8 cellular contexts compared by ENCODE assay signal in the genomic region with DNA sequence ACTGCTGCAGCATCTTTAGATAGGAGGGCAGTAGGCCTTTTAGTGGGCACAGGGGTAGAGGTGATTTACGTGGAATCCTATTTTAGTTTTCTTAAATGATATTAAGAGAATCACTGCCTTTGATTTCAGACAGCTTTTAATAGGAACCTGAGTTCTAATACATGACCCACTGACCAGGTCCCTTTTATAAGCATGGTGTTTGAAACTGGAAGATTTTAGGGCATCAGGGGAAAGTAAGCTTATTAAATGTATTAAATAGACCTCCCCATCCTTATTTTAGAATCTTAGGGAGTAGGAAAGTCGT. TPM values are rescaled to one million over a fixed set of nuclear protein-coding genes. Genes with fewer than 3 reads are reported as not detected.
DNase-seq lines count a peak whose midpoint lies in the region; ATAC-seq, FAIRE-seq and TF ChIP-seq lines count a peak whose summit lies in the region.

No MANE protein-coding gene starts in this region.

- H3K9me2 ChIP-seq in OCI-LY7 (ENCODE audit: insufficient read depth, low read length): no peaks in the 10 kb centered on the region

- H3K27ac ChIP-seq in OCI-LY7 (ENCODE audit: low read depth, low read length, poor library complexity, severe bottlenecking) (peak overlapping the region; percentile 64), endothelial cell of umbilical vein (ENCODE audit: insufficient read depth, low read depth, low read length) (no peak overlapping the region), neutrophil (peak overlapping the region; percentile 99)

- H3K4me2 ChIP-seq in OCI-LY7 (ENCODE audit: low read length) (peak overlapping the region; percentile 89), endothelial cell of umbilical vein (ENCODE audit: insufficient read depth, low read length) (peak overlapping the region; percentile 94)

- H3K79me2 ChIP-seq in OCI-LY7 (ENCODE audit: insufficient read depth, low read depth, low read length) (peaks cover 47% of the 10 kb centered on the region), endothelial cell of umbilical vein (ENCODE audit: control insufficient read depth, insufficient read depth, low read length) (peaks cover 59% of the 10 kb centered on the region)

- H3K9me3 Mint-ChIP-seq in CD14-positive monocyte: no peaks in the 10 kb centered on the region

- H3K4me1 ChIP-seq in OCI-LY7 (ENCODE audit: insufficient read depth, low read length, poor library complexity, severe bottlenecking) (peaks cover 24% of the 10 kb centered on the region), endothelial cell of umbilical vein (ENCODE audit: control insufficient read depth, extremely low read depth, insufficient read depth, low read length) (peaks cover 22% of the 10 kb centered on the region), neutrophil (ENCODE audit: control insufficient read depth in 1 of 2, insufficient read depth in 1 of 2, low read depth in 1 of 2, low read length in 1 of 2) (peaks cover 51 to 69% of the 10 kb centered on the region in 2 experiments)

- H3K36me3 Mint-ChIP-seq in CD14-positive monocyte: peaks cover 21 to 32% of the 10 kb centered on the region in 2 donors

- BruUV-seq in OCI-LY7 (replicated peaks; lab: Mats Ljungman, UMichigan): TSS peak; percentile 77
- BruUV-seq in endothelial cell of umbilical vein (replicated peaks; lab: Mats Ljungman, UMichigan): TSS peak; percentile 22

- H3K9ac ChIP-seq in endothelial cell of umbilical vein (replicated peaks; ENCODE audit: extremely low read depth, insufficient read depth, low read length): peak overlapping the region; percentile 59

- peak overlapping the region; percentile 89 to 99 (median 96) for H3K27ac Mint-ChIP-seq in CD14-positive monocyte

- peak overlapping the region; percentile 88 for H3K4me3 ChIP-seq in OCI-LY7 (ENCODE audit: low read depth, low read length, poor library complexity, severe bottlenecking)
- peak overlapping the region; percentile 28 to 100 (median 95) for H3K4me3 ChIP-seq in endothelial cell of umbilical vein (replicated peaks in 1 of 3; ENCODE audit: insufficient read depth in 1 of 3, low read depth in 1 of 3, low read length in 3 of 3)
- H3K4me3 ChIP-seq in neutrophil (ENCODE audit: low read depth in 1 of 2, low read length in 1 of 2): peak overlapping the region; percentile 96 to 99

- H3K27me3 ChIP-seq in endothelial cell of umbilical vein (ENCODE audit: control insufficient read depth in 2 of 2, insufficient read depth in 2 of 2, low read length in 2 of 2) (no peaks in the 10 kb centered on the region), neutrophil (no peaks in the 10 kb centered on the region)

- H3K36me3 ChIP-seq in OCI-LY7 (ENCODE audit: insufficient read depth, low read length) (peaks cover 42% of the 10 kb centered on the region), endothelial cell of umbilical vein (ENCODE audit: control insufficient read depth in 2 of 2, extremely low read depth in 1 of 2, insufficient read depth in 2 of 2, low read length in 2 of 2) (peaks cover 6 to 7% of the 10 kb centered on the region in 2 experiments), neutrophil (peaks cover 40% of the 10 kb centered on the region)

- peak; percentile 42 for TF ChIP-seq POLR2A in endothelial cell of umbilical vein (IDR thresholded peaks at IDR 0.05; ENCODE audit: low read depth, low read length)

- TF ChIP-seq CTCF in CD14-positive monocyte (IDR thresholded peaks at IDR 0.05): no peak
- no peak for TF ChIP-seq CTCF in OCI-LY7 (conservative IDR thresholded peaks at IDR 0.05; ENCODE audit: low read length)
- TF ChIP-seq CTCF in endothelial cell of umbilical vein (IDR thresholded peaks at IDR 0.05; ENCODE audit: extremely low read depth in 1 of 2, insufficient read depth in 1 of 2, low read depth in 1 of 2, low read length in 2 of 2): no peak
- TF ChIP-seq CTCF in neutrophil (IDR thresholded peaks at IDR 0.05): no peak

- intact Hi-C loops in CD14-positive monocyte (cut with micrococcal nuclease): loop anchor here in 1 of 2 donors (5.0 kb wide), 1 partner anchor 34 kb away; no protein-coding TSS in a partner anchor
- intact Hi-C loops in OCI-LY7 (cut with micrococcal nuclease; ENCODE audit: unreplicated experiment): loop anchor here (1.0 kb wide), 1 partner anchor 16 kb away; no protein-coding TSS in a partner anchor
- intact Hi-C loops in endothelial cell of umbilical vein (cut with micrococcal nuclease): no loop called here

- no peaks in the 10 kb centered on the region for H3K9me1 ChIP-seq in endothelial cell of umbilical vein (replicated peaks; ENCODE audit: control insufficient read depth, extremely low read depth, insufficient read depth, low read length)

- peak overlapping the region; percentile 99 to 100 for H3K4me3 Mint-ChIP-seq in CD14-positive monocyte

- DNase-seq in CD14-positive monocyte (ENCODE audit: low spot score) (no peak), OCI-LY7 (ENCODE audit: low spot score) (no peak), endothelial cell of umbilical vein (ENCODE audit: low read depth, low spot score) (peak; percentile 27), NCI-H2107 treated with DMSO at 0.1 percent for 48 hours (lab: John Stamatoyannopoulos, UW; ENCODE audit: unreplicated experiment) (no peak), NOMO-1 (lab: John Stamatoyannopoulos, UW; ENCODE audit: unreplicated experiment in 2 of 2) (no peak)
- no peak for DNase-seq in activated CD8-positive, alpha-beta memory T cell treated with anti-CD3 and anti-CD28 coated beads for 24 hours

- peaks cover 38% of the 10 kb centered on the region for H3K4me1 Mint-ChIP-seq in CD14-positive monocyte

- peaks cover 0 to 2% (median 0%) of the 10 kb centered on the region in 3 donors for H3K27me3 Mint-ChIP-seq in CD14-positive monocyte (ENCODE audit: low read depth in 3 of 3)

- CTCF ChIA-PET in OCI-LY7 (lab: Charles Lee; ENCODE audit: unreplicated experiment): interaction anchor here (1.8 to 3.0 kb wide), 2 partner anchors 11 to 16 kb away, joined by 4 to 13 read pairs; no protein-coding TSS in a partner anchor
- CTCF ChIA-PET in endothelial cell of umbilical vein (lab: Charles Lee): interaction anchor here (1.0 to 4.7 kb wide), 8 partner anchors 10 to 84 kb away, joined by 3 to 109 read pairs (median 8); no protein-coding TSS in a partner anchor

- FAIRE-seq in endothelial cell of umbilical vein (lab: Jason Lieb, UNC): no peak

- ATAC-seq in HG03159 (IDR thresholded peaks at IDR 0.05; ENCODE audit: unreplicated experiment): no peak

- dilution Hi-C loops in endothelial cell of umbilical vein (cut with MboI; ENCODE audit: extremely low pct_ligation_motif_present, low sequenced_read_pairs): no loop called here

- H3K9me3 ChIP-seq in OCI-LY7 (ENCODE audit: low read length) (no peaks in the 10 kb centered on the region), endothelial cell of umbilical vein (replicated peaks; ENCODE audit: control insufficient read depth, insufficient read depth, low read length) (no peaks in the 10 kb centered on the region), neutrophil (no peaks in the 10 kb centered on the region)

- POLR2A ChIA-PET in OCI-LY7 (lab: Charles Lee) (interaction anchor here (0.9 to 2.3 kb wide), 6 partner anchors 8 to 95 kb away, joined by 3 to 15 read pairs (median 6); partner anchors contain the start of genes CASC3, NR1D1 and WIPF2), endothelial cell of umbilical vein (lab: Charles Lee) (interaction anchor here (0.6 to 3.1 kb wide), 3 partner anchors 11 to 16 kb away, joined by 6 to 12 read pairs (median 11); partner anchors contain the start of gene CASC3)

- 0 out of 2 replicates have a peak, but pooled peaks cover 9% of the 10 kb centered on the region for H4K20me1 ChIP-seq in OCI-LY7 (ENCODE audit: insufficient read depth, low read length)
- H4K20me1 ChIP-seq in endothelial cell of umbilical vein (replicated peaks; ENCODE audit: control insufficient read depth, extremely low read depth, insufficient read depth, low read length): peaks cover 6% of the 10 kb centered on the region

- H2AFZ ChIP-seq in OCI-LY7 (ENCODE audit: low read length) (no peak overlapping the region), endothelial cell of umbilical vein (ENCODE audit: low read depth, low read length) (no peak overlapping the region)

RNA-seq across cellular contexts. Expression of gene MSL1, which starts 2.0 kb away (rescaled TPM):
- polyA plus RNA-seq in CD14-positive monocyte (10 to 100 TPM in 1 of 2 donors, 1 to 10 TPM in 1; 10.0 to 11.4 TPM), endothelial cell of umbilical vein (27.7 and 30.9 TPM in 2 replicates)
- total RNA-seq in OCI-LY7 (2014; rRNA removed; shearing (Covaris generic)): 67.2 and 95.4 TPM in 2 replicates
- total RNA-seq in OCI-LY7 (2022) (96.0 and 97.2 TPM in 2 replicates), endothelial cell of umbilical vein (90.8 and 95.0 TPM in 2 replicates)
- polyA plus RNA-seq in endothelial cell of umbilical vein (2011; cell fraction: cytosol; rRNA removed): 44.4 and 44.8 TPM in 2 replicates
- 136 and 195 TPM in 2 replicates for polyA plus RNA-seq in endothelial cell of umbilical vein (2011; cell fraction: nucleus; rRNA removed)
- 67.5 and 74.7 TPM in 2 replicates for polyA plus RNA-seq in endothelial cell of umbilical vein (2012)
- polyA minus RNA-seq in endothelial cell of umbilical vein: 36.7 and 37.8 TPM in 2 replicates
- polyA minus RNA-seq in endothelial cell of umbilical vein (2011; cell fraction: cytosol; rRNA and poly(A)+ RNA removed): 29.3 TPM
- polyA minus RNA-seq in endothelial cell of umbilical vein (2011; cell fraction: nucleus; rRNA and poly(A)+ RNA removed): 39.9 and 47.9 TPM in 2 replicates

RNA-seq across cellular contexts. Expression of gene CASC3, which starts 16.6 kb away (rescaled TPM):
- polyA plus RNA-seq in CD14-positive monocyte: 10 to 100 TPM; 19.0 to 30.2 TPM
- total RNA-seq in OCI-LY7 (2014; rRNA removed; shearing (Covaris generic)): 42.6 and 46.9 TPM in 2 replicates
- total RNA-seq in OCI-LY7 (2022): 100 and 117 TPM in 2 replicates
- total RNA-seq in endothelial cell of umbilical vein: 91.2 and 107 TPM in 2 replicates
- 59.9 and 64.1 TPM in 2 replicates for polyA plus RNA-seq in endothelial cell of umbilical vein
- polyA plus RNA-seq in endothelial cell of umbilical vein (2011; cell fraction: cytosol; rRNA removed): 42.1 and 43.5 TPM in 2 replicates
- polyA plus RNA-seq in endothelial cell of umbilical vein (2011; cell fraction: nucleus; rRNA removed): 173 and 182 TPM in 2 replicates
- polyA plus RNA-seq in endothelial cell of umbilical vein (2012): 63.5 and 73.6 TPM in 2 replicates
- 68.1 and 70.7 TPM in 2 replicates for polyA minus RNA-seq in endothelial cell of umbilical vein
- 18.6 TPM for polyA minus RNA-seq in endothelial cell of umbilical vein (2011; cell fraction: cytosol; rRNA and poly(A)+ RNA removed)
- 51.7 and 69.2 TPM in 2 replicates for polyA minus RNA-seq in endothelial cell of umbilical vein (2011; cell fraction: nucleus; rRNA and poly(A)+ RNA removed)

RNA-seq across cellular contexts. Expression of gene NR1D1, which starts 23.4 kb away (rescaled TPM):
- polyA plus RNA-seq in CD14-positive monocyte (under 1 TPM; 0.28 to 0.31 TPM), endothelial cell of umbilical vein (2.3 and 2.5 TPM in 2 replicates)
- total RNA-seq in OCI-LY7 (2014; rRNA removed; shearing (Covaris generic)): 1.7 and 2.3 TPM in 2 replicates
- total RNA-seq in OCI-LY7 (2022) (7.0 and 8.7 TPM in 2 replicates), endothelial cell of umbilical vein (5.2 and 6.1 TPM in 2 replicates)
- polyA plus RNA-seq in endothelial cell of umbilical vein (2011; cell fraction: cytosol; rRNA removed): 2.5 and 3.0 TPM in 2 replicates
- polyA plus RNA-seq in endothelial cell of umbilical vein (2011; cell fraction: nucleus; rRNA removed): 7.6 and 11.8 TPM in 2 replicates
- 5.3 and 8.8 TPM in 2 replicates for polyA plus RNA-seq in endothelial cell of umbilical vein (2012)
- 2.2 and 3.5 TPM in 2 replicates for polyA minus RNA-seq in endothelial cell of umbilical vein
- 3.9 TPM for polyA minus RNA-seq in endothelial cell of umbilical vein (2011; cell fraction: cytosol; rRNA and poly(A)+ RNA removed)
- polyA minus RNA-seq in endothelial cell of umbilical vein (2011; cell fraction: nucleus; rRNA and poly(A)+ RNA removed): 6.3 and 11.7 TPM in 2 replicates

RNA-seq across cellular contexts. Expression of gene RAPGEFL1, which starts 53.5 kb away (rescaled TPM):
- polyA plus RNA-seq in CD14-positive monocyte (under 1 TPM; 0.09 to 0.10 TPM), endothelial cell of umbilical vein (8.6 and 9.2 TPM in 2 replicates)
- total RNA-seq in OCI-LY7 (2014; rRNA removed; shearing (Covaris generic)): 2.1 and 4.9 TPM in 2 replicates
- total RNA-seq in OCI-LY7 (2022) (5.2 and 5.8 TPM in 2 replicates), endothelial cell of umbilical vein (11.8 and 13.4 TPM in 2 replicates)
- polyA plus RNA-seq in endothelial cell of umbilical vein (2011; cell fraction: cytosol; rRNA removed): 3.1 and 3.9 TPM in 2 replicates
- 53.9 and 63.0 TPM in 2 replicates for polyA plus RNA-seq in endothelial cell of umbilical vein (2011; cell fraction: nucleus; rRNA removed)
- 4.6 and 6.2 TPM in 2 replicates for polyA plus RNA-seq in endothelial cell of umbilical vein (2012)
- 8.4 and 11.0 TPM in 2 replicates for polyA minus RNA-seq in endothelial cell of umbilical vein
- polyA minus RNA-seq in endothelial cell of umbilical vein (2011; cell fraction: cytosol; rRNA and poly(A)+ RNA removed): 6.3 TPM
- polyA minus RNA-seq in endothelial cell of umbilical vein (2011; cell fraction: nucleus; rRNA and poly(A)+ RNA removed): 20.9 and 23.6 TPM in 2 replicates
